ENCODE assay signal across 14 cellular contexts in the genomic region with DNA sequence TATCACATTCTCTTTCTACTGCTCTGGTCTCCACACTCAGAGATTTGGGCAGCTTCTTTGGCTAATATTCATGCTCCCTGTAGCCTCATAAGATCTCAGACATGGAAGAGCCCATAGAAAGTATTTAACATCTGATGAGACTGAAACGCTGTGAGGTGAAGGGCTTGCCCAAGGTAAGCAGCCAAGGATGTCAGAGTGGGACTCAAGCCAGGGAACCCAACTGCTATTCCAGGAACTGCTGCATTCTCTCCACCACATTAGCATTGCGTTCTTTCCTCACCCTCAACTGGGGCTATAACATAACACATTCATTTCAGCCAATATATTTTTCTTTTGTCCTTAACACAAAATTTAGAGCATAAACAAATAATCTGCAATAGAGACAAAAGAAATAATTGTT. TPM values are rescaled to one million over a fixed set of nuclear protein-coding genes. Genes with fewer than 3 reads are reported as not detected.
A peak's percentile ranks its signal among the peaks of the same experiment; 100 is the strongest.
DNase-seq lines count a peak whose midpoint lies in the region; ATAC-seq and TF ChIP-seq lines count a peak whose summit lies in the region.
"Had no signal": no experiment of that assay in that cellular context is flagged by ENCODE, and none has a peak within 500 bp of the region (broad histone marks: within the 10 kb centered on the region; RNA-seq: fewer than 3 reads in every experiment).

No MANE protein-coding gene starts in this region.

- no peak overlapping the region for H2AFZ ChIP-seq in mammary epithelial cell (ENCODE audit: low read depth, low read length)

- no TSS peak for BruUV-seq in mammary epithelial cell (replicated peaks; lab: Mats Ljungman, UMichigan)

- dilution Hi-C loops in mammary epithelial cell (cut with HindIII; ENCODE audit: low sequenced_read_pairs) = loop anchor here (5.0 kb wide), 3 partner anchors 38 to 93 kb away; no protein-coding TSS in a partner anchor

- H3K4me2 ChIP-seq in mammary epithelial cell (ENCODE audit: insufficient read depth, low read depth, low read length) = peak overlapping the region; percentile 96

- no peaks in the 10 kb centered on the region for H3K9me3 Mint-ChIP-seq in WTC11
- H3K9me3 Mint-ChIP-seq: activated naive CD4-positive, alpha-beta T cell treated with anti-CD3 and anti-CD28 coated beads, Interleukin-2, amount 10 ng/mL, durations not matched to agents 7 days and 5 days had no signal

- DNase-seq in cardiac muscle cell (ENCODE audit: low read depth in 1 of 2, low spot score in 1 of 2) (no peak), Right ventricle myocardium superior (no peak), mammary epithelial cell (no peak), upper lobe of left lung (no peak), WTC11 (ENCODE audit: low spot score) (no peak), occipital lobe (lab: John Stamatoyannopoulos, UW) (no peak), KBM-7 (no peak)
- DNase-seq: activated naive CD4-positive, alpha-beta T cell treated with anti-CD3 and anti-CD28 coated beads, Interleukin-2, amount 10 ng/mL, durations not matched to agents 7 days and 5 days; colonic mucosa; DND-41; NCI-H1436; NCI-H526 treated with DMSO at 0.1 percent for 48 hours had no signal

- peak overlapping the region; percentile 0 for H3K9ac ChIP-seq in mammary epithelial cell (ENCODE audit: insufficient read depth, low read length)

- intact Hi-C loops in Right ventricle myocardium superior (cut with DNase I) = no loop called here
- intact Hi-C loops in mammary epithelial cell (cut with micrococcal nuclease) = no loop called here

- no peak overlapping the region for H3K27ac ChIP-seq in cardiac muscle cell
- no peak overlapping the region for H3K27ac ChIP-seq in mammary epithelial cell (ENCODE audit: insufficient read depth, low read depth, low read length)
- H3K27ac ChIP-seq in upper lobe of left lung = peak overlapping the region; percentile 61 to 93 (median 90)
- H3K27ac ChIP-seq: colonic mucosa had no signal

- ATAC-seq in Right ventricle myocardium superior (ENCODE audit: poor library complexity) (no peak), upper lobe of left lung (ENCODE audit: low FRiP score in 2 of 2) (no peak), WTC11 (no peak)

- peaks cover 84% of the 10 kb centered on the region for H3K79me2 ChIP-seq in mammary epithelial cell (ENCODE audit: insufficient read depth, low read length)

- 21% methylated on average over 2 of the region's 2 CpGs for WGBS in mammary epithelial cell (ENCODE audit: low coverage, missing lambda C conversion rate)
- WGBS in upper lobe of left lung, 2 donors = 49 to 57% methylated on average over 2 of the region's 2 CpGs

- H3K27me3 ChIP-seq in cardiac muscle cell = no peaks in the 10 kb centered on the region
- H3K27me3 ChIP-seq in mammary epithelial cell (ENCODE audit: insufficient read depth, low read length) = no peaks in the 10 kb centered on the region
- H3K27me3 ChIP-seq in mononuclear cell (ENCODE audit: insufficient read depth, low read length) = no peaks in the 10 kb centered on the region
- no peaks in the 10 kb centered on the region for H3K27me3 ChIP-seq in upper lobe of left lung
- H3K27me3 ChIP-seq: colonic mucosa, tibial nerve had no signal

- H3K36me3 Mint-ChIP-seq in WTC11 = no peaks in the 10 kb centered on the region
- H3K36me3 Mint-ChIP-seq: activated naive CD4-positive, alpha-beta T cell treated with anti-CD3 and anti-CD28 coated beads, Interleukin-2, amount 10 ng/mL, durations not matched to agents 7 days and 5 days had no signal

- H3K4me1 Mint-ChIP-seq in WTC11 = peaks cover 48% of the 10 kb centered on the region

- POLR2A ChIA-PET in WTC11 (lab: Charles Lee) = no interaction called here

- in situ Hi-C loops in mammary epithelial cell (cut with MboI; ENCODE audit: low sequenced_read_pairs in 2 of 2) (loop anchor here in 1 of 2 donors (5.0 kb wide), 1 partner anchor 82 kb away; no protein-coding TSS in a partner anchor), KBM-7 (cut with MboI; ENCODE audit: low pct_unique_long_range_greater_than_20kb, low sequenced_read_pairs) (no loop called here)

- no peak for TF ChIP-seq CTCF in cardiac muscle cell (IDR thresholded peaks at IDR 0.05; ENCODE audit: low read depth, low read length)
- TF ChIP-seq CTCF in mammary epithelial cell (conservative IDR thresholded peaks at IDR 0.05 in 1 of 2, IDR thresholded peaks at IDR 0.05 in 1 of 2; ENCODE audit: extremely low read depth in 1 of 2, insufficient read depth in 1 of 2, low read depth in 1 of 2, low read length in 2 of 2) = no peak
- no peak for TF ChIP-seq CTCF in upper lobe of left lung (IDR thresholded peaks at IDR 0.05)
- no peak for TF ChIP-seq CTCF in WTC11 (IDR thresholded peaks at IDR 0.05)

- H3K4me3 Mint-ChIP-seq in WTC11 = no peak overlapping the region
- H3K4me3 Mint-ChIP-seq: activated naive CD4-positive, alpha-beta T cell treated with anti-CD3 and anti-CD28 coated beads, Interleukin-2, amount 10 ng/mL, durations not matched to agents 7 days and 5 days had no signal

- no peak for TF ChIP-seq EP300 in upper lobe of left lung (IDR thresholded peaks at IDR 0.05)

- H3K9me3 ChIP-seq in cardiac muscle cell (ENCODE audit: low read depth) (no peaks in the 10 kb centered on the region), mammary epithelial cell (replicated peaks; ENCODE audit: insufficient read depth, low read length) (no peaks in the 10 kb centered on the region), mononuclear cell (ENCODE audit: low read depth, low read length) (no peaks in the 10 kb centered on the region), upper lobe of left lung (no peaks in the 10 kb centered on the region)
- H3K9me3 ChIP-seq: colonic mucosa, tibial nerve had no signal

- no peak for TF ChIP-seq POLR2A in upper lobe of left lung (IDR thresholded peaks at IDR 0.05)

- H3K36me3 ChIP-seq in cardiac muscle cell (no peaks in the 10 kb centered on the region), mammary epithelial cell (ENCODE audit: insufficient read depth, low read length) (no peaks in the 10 kb centered on the region), upper lobe of left lung (peaks cover 0 to 6% (median 0%) of the 10 kb centered on the region in 4 donors)
- H3K36me3 ChIP-seq: colonic mucosa, tibial nerve had no signal

- H4K20me1 ChIP-seq in mammary epithelial cell (ENCODE audit: insufficient read depth, low read length) = no peaks in the 10 kb centered on the region

- CTCF ChIA-PET in mammary epithelial cell (lab: Charles Lee; ENCODE audit: low non-redundant PET) (no interaction called here), WTC11 (lab: Charles Lee) (interaction anchor here (1.3 to 1.6 kb wide), 2 partner anchors 99 to 128 kb away, joined by 3 to 4 read pairs; no protein-coding TSS in a partner anchor)

- H3K4me3 ChIP-seq in cardiac muscle cell (peak overlapping the region; percentile 42), mammary epithelial cell (replicated peaks in 1 of 3; ENCODE audit: insufficient read depth in 1 of 3, low read depth in 2 of 3, low read length in 3 of 3) (peak overlapping the region; percentile 69 to 81 (median 81)), mononuclear cell (ENCODE audit: low read length) (peak overlapping the region; percentile 55), upper lobe of left lung (peak overlapping the region in 3 of 4 donors; percentile 53 to 70 (median 64))

- H3K27me3 Mint-ChIP-seq in WTC11 (ENCODE audit: low read depth) = peaks cover 37% of the 10 kb centered on the region

- peaks cover 63% of the 10 kb centered on the region for H3K4me1 ChIP-seq in cardiac muscle cell (ENCODE audit: low read depth)
- H3K4me1 ChIP-seq in mammary epithelial cell (ENCODE audit: insufficient read depth, low read length) = peaks cover 34% of the 10 kb centered on the region
- peaks cover 89% of the 10 kb centered on the region for H3K4me1 ChIP-seq in mononuclear cell (ENCODE audit: insufficient read depth, low read length)
- peaks cover 43 to 81% (median 48%) of the 10 kb centered on the region in 4 donors for H3K4me1 ChIP-seq in upper lobe of left lung
- H3K4me1 ChIP-seq: colonic mucosa had no signal

- H3K27ac Mint-ChIP-seq in WTC11 = no peak overlapping the region
- H3K27ac Mint-ChIP-seq: activated naive CD4-positive, alpha-beta T cell treated with anti-CD3 and anti-CD28 coated beads, Interleukin-2, amount 10 ng/mL, durations not matched to agents 7 days and 5 days had no signal

TF ChIP-seq in WTC11, 78 proteins besides CTCF, POLR2A, EP300 and RAD21 (continues in another document):
- TF ChIP-seq, protein P1, sequence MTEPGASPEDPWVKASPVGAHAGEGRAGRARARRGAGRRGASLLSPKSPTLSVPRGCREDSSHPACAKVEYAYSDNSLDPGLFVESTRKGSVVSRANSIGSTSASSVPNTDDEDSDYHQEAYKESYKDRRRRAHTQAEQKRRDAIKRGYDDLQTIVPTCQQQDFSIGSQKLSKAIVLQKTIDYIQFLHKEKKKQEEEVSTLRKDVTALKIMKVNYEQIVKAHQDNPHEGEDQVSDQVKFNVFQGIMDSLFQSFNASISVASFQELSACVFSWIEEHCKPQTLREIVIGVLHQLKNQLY (CRISPR knock-in tag; IDR thresholded peaks at IDR 0.05) = no peak
- TF ChIP-seq, protein P2, sequence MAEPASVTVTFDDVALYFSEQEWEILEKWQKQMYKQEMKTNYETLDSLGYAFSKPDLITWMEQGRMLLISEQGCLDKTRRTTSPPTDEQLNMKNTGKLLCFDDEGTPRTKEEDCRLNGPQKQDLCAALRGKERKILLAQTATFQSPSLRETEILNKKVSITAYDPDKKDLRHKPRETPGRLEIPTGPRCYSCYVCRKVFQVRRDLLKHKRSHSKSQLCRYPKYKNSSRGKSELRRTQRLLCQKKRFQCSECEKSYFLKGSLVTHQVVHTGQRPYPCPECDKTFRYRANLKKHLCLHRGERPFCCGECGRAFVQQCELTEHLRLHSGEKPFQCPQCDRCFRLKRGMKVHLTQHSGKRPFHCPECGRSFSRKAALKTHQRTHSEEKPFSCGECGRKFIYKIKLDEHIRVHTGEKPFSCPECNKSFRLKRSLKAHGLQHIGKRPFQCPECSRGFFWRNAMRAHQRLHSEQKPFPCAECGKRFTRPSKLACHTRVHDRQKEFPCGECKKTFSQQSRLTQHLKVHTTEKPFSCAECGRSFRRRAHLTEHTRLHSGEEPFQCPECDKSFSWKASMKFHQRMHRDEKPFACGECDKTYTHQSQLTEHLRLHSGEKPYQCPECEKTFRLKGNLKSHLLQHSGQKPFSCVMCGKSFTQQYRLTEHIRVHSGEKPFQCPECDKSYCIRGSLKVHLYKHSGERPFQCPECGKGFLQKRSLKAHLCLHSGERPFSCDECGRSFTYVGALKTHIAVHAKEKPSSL (CRISPR knock-in tag; conservative IDR thresholded peaks at IDR 0.05) = no peak
- TF ChIP-seq JUN (CRISPR knock-in tag; IDR thresholded peaks at IDR 0.05) = no peak
- no peak for TF ChIP-seq SOX15 (CRISPR knock-in tag; IDR thresholded peaks at IDR 0.05)

RNA-seq across cellular contexts. Expression of a gene that starts 3.8 kb away (rescaled TPM):
- total RNA-seq in cardiac muscle cell (7.5 and 10.9 TPM in 2 replicates), Right ventricle myocardium superior (5.6 TPM), mammary epithelial cell (10 to 100 TPM in 1 of 2 donors, 1 to 10 TPM in 1; 4.8 to 14.8 TPM), mononuclear cell (27.5 TPM), upper lobe of left lung (10 to 100 TPM; 22.4 to 77.4 (median 34.2) TPM), WTC11 (2021) (1.1 to 1.3 TPM (median 1.2 TPM) in 3 replicates), occipital lobe (1.6 TPM)
- polyA plus RNA-seq in cardiac muscle cell (7.3 and 12.9 TPM in 2 replicates), mammary epithelial cell (9.5 TPM)
- polyA minus RNA-seq in mammary epithelial cell = 14.4 TPM

Comparison
In these comparisons a context has a peak if more than half of its experiments do, and no peak if none do; other contexts are left out.
1. H3K27ac ChIP-seq: peak in upper lobe of left lung (4 of 4); none in cardiac muscle cell (single experiment) and mammary epithelial cell (single experiment).
2. Peak in every context shown above with its lines, with median percentiles within 50 percentile points of each other: H3K4me3 ChIP-seq.